In genomic region chr13:66492479-66492878, GRCh38 we compare ENCODE assay signal across 8 cellular contexts.
DNase-seq lines count a peak whose midpoint lies in the region; ATAC-seq and TF ChIP-seq lines count a peak whose summit lies in the region.
"Had no signal": no experiment of that assay in that cellular context is flagged by ENCODE, and none has a peak within 500 bp of the region (broad histone marks: within the 10 kb centered on the region; RNA-seq: fewer than 3 reads in every experiment).

No MANE protein-coding gene starts in this region.

- no peaks in the 10 kb centered on the region for H4K20me1 ChIP-seq in PC-9 (ENCODE audit: insufficient read depth)
- H4K20me1 ChIP-seq in osteoblast (ENCODE audit: insufficient read depth, low read length), result no peaks in the 10 kb centered on the region

- H3K4me1 ChIP-seq in PC-9 (replicated peaks; ENCODE audit: insufficient read depth) (no peaks in the 10 kb centered on the region), osteoblast (ENCODE audit: insufficient read depth, low read length) (no peaks in the 10 kb centered on the region)

- no peaks in the 10 kb centered on the region for H3K27me3 Mint-ChIP-seq in activated CD4-positive, alpha-beta T cell treated with anti-CD3 and anti-CD28 coated beads, Interleukin-2, amount 10 ng/mL, durations not matched to agents 7 days and 5 days
- H3K27me3 Mint-ChIP-seq in activated T-helper 1 cell treated with anti-CD3 and anti-CD28 coated beads, Interleukin-12 subunit alpha, Interleukin-12 subunit beta, Interleukin-2, Interleukin-4 antibody, amounts not matched to agents 30 ng/mL and 10 ng/mL and 1 ng/mL, durations not matched to agents 14 hours and 24 hours and 36 hours (ENCODE audit: insufficient read depth), result no peaks in the 10 kb centered on the region

- H3K79me2 ChIP-seq in PC-9 (ENCODE audit: low read depth) (no peaks in the 10 kb centered on the region), osteoblast (ENCODE audit: insufficient read depth, low read length) (no peaks in the 10 kb centered on the region)

- no peak overlapping the region for H3K27ac Mint-ChIP-seq in activated CD4-positive, alpha-beta T cell treated with anti-CD3 and anti-CD28 coated beads, Interleukin-2, amount 10 ng/mL, durations not matched to agents 7 days and 5 days
- H3K27ac Mint-ChIP-seq in activated T-helper 1 cell treated with anti-CD3 and anti-CD28 coated beads, Interleukin-12 subunit alpha, Interleukin-12 subunit beta, Interleukin-2, Interleukin-4 antibody, amounts not matched to agents 30 ng/mL and 10 ng/mL and 1 ng/mL, durations not matched to agents 14 hours and 24 hours and 36 hours, result no peak overlapping the region

- H2AFZ ChIP-seq in PC-9, result no peak overlapping the region
- H2AFZ ChIP-seq in osteoblast (ENCODE audit: low read length), result no peak overlapping the region

- no peaks in the 10 kb centered on the region for H3K9me3 Mint-ChIP-seq in activated CD4-positive, alpha-beta T cell treated with anti-CD3 and anti-CD28 coated beads, Interleukin-2, amount 10 ng/mL, durations not matched to agents 7 days and 5 days
- no peaks in the 10 kb centered on the region for H3K9me3 Mint-ChIP-seq in activated T-helper 1 cell treated with anti-CD3 and anti-CD28 coated beads, Interleukin-12 subunit alpha, Interleukin-12 subunit beta, Interleukin-2, Interleukin-4 antibody, amounts not matched to agents 30 ng/mL and 10 ng/mL and 1 ng/mL, durations not matched to agents 14 hours and 24 hours and 36 hours

- H3K36me3 ChIP-seq in PC-9 (ENCODE audit: low read depth), result no peaks in the 10 kb centered on the region
- no peaks in the 10 kb centered on the region for H3K36me3 ChIP-seq in osteoblast (ENCODE audit: insufficient read depth, low read length)

- TF ChIP-seq CTCF in PC-9 (conservative IDR thresholded peaks at IDR 0.05) (0 out of 2 replicates have a peak, but pooled peaks have one; percentile 22), osteoblast (IDR thresholded peaks at IDR 0.05; ENCODE audit: extremely low read depth, low read depth, low read length) (peak; percentile 14), omental fat pad (IDR thresholded peaks at IDR 0.05) (no peak)

- no peaks in the 10 kb centered on the region for H3K36me3 Mint-ChIP-seq in activated CD4-positive, alpha-beta T cell treated with anti-CD3 and anti-CD28 coated beads, Interleukin-2, amount 10 ng/mL, durations not matched to agents 7 days and 5 days (ENCODE audit: low read depth)
- H3K36me3 Mint-ChIP-seq in activated T-helper 1 cell treated with anti-CD3 and anti-CD28 coated beads, Interleukin-12 subunit alpha, Interleukin-12 subunit beta, Interleukin-2, Interleukin-4 antibody, amounts not matched to agents 30 ng/mL and 10 ng/mL and 1 ng/mL, durations not matched to agents 14 hours and 24 hours and 36 hours (ENCODE audit: low read depth), result no peaks in the 10 kb centered on the region

- H3K9me2 ChIP-seq in PC-9 (ENCODE audit: insufficient read depth), result no peaks in the 10 kb centered on the region

- H3K4me3 Mint-ChIP-seq in activated CD4-positive, alpha-beta T cell treated with anti-CD3 and anti-CD28 coated beads, Interleukin-2, amount 10 ng/mL, durations not matched to agents 7 days and 5 days, result no peak overlapping the region
- no peak overlapping the region for H3K4me3 Mint-ChIP-seq in activated T-helper 1 cell treated with anti-CD3 and anti-CD28 coated beads, Interleukin-12 subunit alpha, Interleukin-12 subunit beta, Interleukin-2, Interleukin-4 antibody, amounts not matched to agents 30 ng/mL and 10 ng/mL and 1 ng/mL, durations not matched to agents 14 hours and 24 hours and 36 hours

- CTCF ChIA-PET in PC-9 (lab: Charles Lee), result no interaction called here
- CTCF ChIA-PET in activated CD4-positive, alpha-beta T cell treated with anti-CD3 and anti-CD28 coated beads, Interleukin-2, amount 10 ng/mL, durations not matched to agents 7 days and 5 days (lab: Charles Lee), result no interaction called here

- no peaks in the 10 kb centered on the region for H3K27me3 ChIP-seq in PC-9 (ENCODE audit: insufficient read depth, low read depth)
- no peaks in the 10 kb centered on the region for H3K27me3 ChIP-seq in osteoblast (ENCODE audit: insufficient read depth, low read length)

- DNase-seq in PC-9, result peak in 1 of 2 experiments; percentile 4
- DNase-seq in osteoblast (ENCODE audit: insufficient read length, low spot score, missing footprints), result no peak
- no peak for DNase-seq in omental fat pad (ENCODE audit: low spot score)
- DNase-seq in activated CD4-positive, alpha-beta T cell treated with anti-CD3 and anti-CD28 coated beads, Interleukin-2, amount 10 ng/mL, durations not matched to agents 7 days and 5 days, result no peak
- no peak for DNase-seq in activated T-helper 1 cell treated with anti-CD3 and anti-CD28 coated beads, Interleukin-12 subunit alpha, Interleukin-12 subunit beta, Interleukin-2, Interleukin-4 antibody, amounts not matched to agents 30 ng/mL and 10 ng/mL and 1 ng/mL, durations not matched to agents 14 hours and 24 hours and 36 hours (ENCODE audit: low spot score)
- DNase-seq: activated naive CD4-positive, alpha-beta T cell treated with Interleukin-2 at 50 U/mL for 16 hours had no signal

- ATAC-seq in GM19351 (IDR thresholded peaks at IDR 0.05; ENCODE audit: unreplicated experiment) (peak; percentile 69), HG03159 (IDR thresholded peaks at IDR 0.05; ENCODE audit: unreplicated experiment) (peak; percentile 94), omental fat pad (ENCODE audit: low FRiP score) (no peak)

- no peaks in the 10 kb centered on the region for H3F3A ChIP-seq in PC-9 (ENCODE audit: insufficient read depth, low read depth)

- H3K4me3 ChIP-seq in PC-9, result no peak overlapping the region
- H3K4me3 ChIP-seq in osteoblast (ENCODE audit: insufficient read depth, low read length), result no peak overlapping the region

- no peaks in the 10 kb centered on the region for H3K4me1 Mint-ChIP-seq in activated CD4-positive, alpha-beta T cell treated with anti-CD3 and anti-CD28 coated beads, Interleukin-2, amount 10 ng/mL, durations not matched to agents 7 days and 5 days
- no peaks in the 10 kb centered on the region for H3K4me1 Mint-ChIP-seq in activated T-helper 1 cell treated with anti-CD3 and anti-CD28 coated beads, Interleukin-12 subunit alpha, Interleukin-12 subunit beta, Interleukin-2, Interleukin-4 antibody, amounts not matched to agents 30 ng/mL and 10 ng/mL and 1 ng/mL, durations not matched to agents 14 hours and 24 hours and 36 hours (ENCODE audit: low read depth)

- POLR2A ChIA-PET in PC-9 (lab: Charles Lee; ENCODE audit: unreplicated experiment), result interaction anchor here (0.6 kb wide), 1 partner anchor 167 kb away, joined by 5 read pairs; no protein-coding TSS in a partner anchor
- POLR2A ChIA-PET in activated CD4-positive, alpha-beta T cell treated with anti-CD3 and anti-CD28 coated beads, Interleukin-2, amount 10 ng/mL, durations not matched to agents 7 days and 5 days (lab: Charles Lee), result no interaction called here

- BruUV-seq in PC-9 (replicated peaks; lab: Mats Ljungman, UMichigan), result no TSS peak

- no peak overlapping the region for H3K4me2 ChIP-seq in PC-9
- H3K4me2 ChIP-seq in osteoblast (ENCODE audit: insufficient read depth, low read length), result no peak overlapping the region

- intact Hi-C loops in PC-9 (cut with micrococcal nuclease; ENCODE audit: unreplicated experiment), result no loop called here
- intact Hi-C loops in activated T-helper 1 cell treated with anti-CD3 and anti-CD28 coated beads, Interleukin-12 subunit alpha, Interleukin-12 subunit beta, Interleukin-2, Interleukin-4 antibody, amounts not matched to agents 30 ng/mL and 10 ng/mL and 1 ng/mL, durations not matched to agents 14 hours and 24 hours and 36 hours (cut with micrococcal nuclease), result no loop called here

- no peaks in the 10 kb centered on the region for H3K9me3 ChIP-seq in PC-9 (ENCODE audit: insufficient read depth, low read depth)
- no peaks in the 10 kb centered on the region for H3K9me3 ChIP-seq in osteoblast (ENCODE audit: low read depth, low read length)

- H3K27ac ChIP-seq in PC-9 (no peak overlapping the region), osteoblast (ENCODE audit: low read depth, low read length) (no peak overlapping the region)

Comparison
In these comparisons a context has a peak if more than half of its experiments do, and no peak if none do; other contexts are left out.
1. CTCF ChIP-seq: peak in PC-9 (single experiment) and osteoblast (single experiment); none in omental fat pad (0 of 3).